16 cellular contexts compared by ENCODE assay signal in genomic region chr13:40591091-40591490, GRCh38.
DNase-seq lines count a peak whose midpoint lies in the region; ATAC-seq, FAIRE-seq and TF ChIP-seq lines count a peak whose summit lies in the region.
"Had no signal": no experiment of that assay in that cellular context is flagged by ENCODE, and none has a peak within 500 bp of the region (broad histone marks: within the 10 kb centered on the region; RNA-seq: fewer than 3 reads in every experiment).

No MANE protein-coding gene starts in this region.

- peak overlapping the region; percentile 66 for H3K4me2 ChIP-seq in endothelial cell of umbilical vein (ENCODE audit: insufficient read depth, low read length)
- H3K4me2 ChIP-seq: A549 had no signal

- H3K9ac ChIP-seq in endothelial cell of umbilical vein (replicated peaks; ENCODE audit: extremely low read depth, insufficient read depth, low read length) (no peak overlapping the region), skeletal muscle tissue (ENCODE audit: low read depth in 1 of 3, low read length in 3 of 3) (no peak overlapping the region)

- peaks cover 96% of the 10 kb centered on the region for H3K4me1 Mint-ChIP-seq in activated T-cell treated with anti-CD3 and anti-CD28 coated beads, Interleukin-2, amount 50 U/mL, for 24 hours (ENCODE audit: low read depth)

- H3K4me3 Mint-ChIP-seq in activated T-cell treated with anti-CD3 and anti-CD28 coated beads, Interleukin-2, amount 50 U/mL, for 24 hours, result no peak overlapping the region

- no peak for FAIRE-seq in endothelial cell of umbilical vein (lab: Jason Lieb, UNC)
- FAIRE-seq: A549 had no signal

- H3K9me3 ChIP-seq in RWPE2 (ENCODE audit: severe bottlenecking) (no peaks in the 10 kb centered on the region), endothelial cell of umbilical vein (replicated peaks; ENCODE audit: control insufficient read depth, insufficient read depth, low read length) (no peaks in the 10 kb centered on the region), skeletal muscle tissue (ENCODE audit: control insufficient read depth in 3 of 3, low read length in 3 of 3) (no peaks in the 10 kb centered on the region)
- H3K9me3 ChIP-seq: A549, right lobe of liver had no signal

- ATAC-seq in RWPE2 (ENCODE audit: low read depth), result no peak
- ATAC-seq: A549, right lobe of liver had no signal

- H3K27me3 Mint-ChIP-seq in activated T-cell treated with anti-CD3 and anti-CD28 coated beads, Interleukin-2, amount 50 U/mL, for 24 hours, result no peaks in the 10 kb centered on the region

- TF ChIP-seq CTCF in RWPE2 (IDR thresholded peaks at IDR 0.05; ENCODE audit: poor library complexity, severe bottlenecking) (no peak), endothelial cell of umbilical vein (IDR thresholded peaks at IDR 0.05; ENCODE audit: extremely low read depth in 1 of 2, insufficient read depth in 1 of 2, low read depth in 1 of 2, low read length in 2 of 2) (no peak)

- H4K20me1 ChIP-seq in endothelial cell of umbilical vein (replicated peaks; ENCODE audit: control insufficient read depth, extremely low read depth, insufficient read depth, low read length), result peaks cover 3% of the 10 kb centered on the region

- no peaks in the 10 kb centered on the region for H3K9me1 ChIP-seq in endothelial cell of umbilical vein (replicated peaks; ENCODE audit: control insufficient read depth, extremely low read depth, insufficient read depth, low read length)

- H3K9me3 Mint-ChIP-seq in activated T-cell treated with anti-CD3 and anti-CD28 coated beads, Interleukin-2, amount 50 U/mL, for 24 hours, result no peaks in the 10 kb centered on the region

- CTCF ChIA-PET in endothelial cell of umbilical vein (lab: Charles Lee), result interaction anchor here (1.3 kb wide), 1 partner anchor 78 kb away, joined by 4 read pairs; no protein-coding TSS in a partner anchor

- H3K27ac Mint-ChIP-seq in activated T-cell treated with anti-CD3 and anti-CD28 coated beads, Interleukin-2, amount 50 U/mL, for 24 hours, result peak overlapping the region; percentile 87

- no TSS peak for BruUV-seq in endothelial cell of umbilical vein (replicated peaks; lab: Mats Ljungman, UMichigan)

- no peak for TF ChIP-seq POLR2A in endothelial cell of umbilical vein (IDR thresholded peaks at IDR 0.05; ENCODE audit: low read depth, low read length)

- peaks cover 86% of the 10 kb centered on the region for H3K79me2 ChIP-seq in endothelial cell of umbilical vein (ENCODE audit: control insufficient read depth, insufficient read depth, low read length)

- H2AFZ ChIP-seq in endothelial cell of umbilical vein (ENCODE audit: low read depth, low read length), result no peak overlapping the region

- peak overlapping the region; percentile 64 for H3K27ac ChIP-seq in RWPE2 (ENCODE audit: poor library complexity, severe bottlenecking)
- H3K27ac ChIP-seq in endothelial cell of umbilical vein (ENCODE audit: insufficient read depth, low read depth, low read length), result peak overlapping the region; percentile 87
- peak overlapping the region; percentile 85 for H3K27ac ChIP-seq in skeletal muscle tissue (ENCODE audit: low read depth, low read length)
- H3K27ac ChIP-seq: A549, right lobe of liver had no signal

- DNase-seq in activated T-cell treated with anti-CD3 and anti-CD28 coated beads, Interleukin-2, amount 50 U/mL, for 24 hours, result no peak
- no peak for DNase-seq in activated T-cell treated with anti-CD3 and anti-CD28 coated beads, Interleukin-2, amount 50 U/mL, for 1 hour
- no peak for DNase-seq in RWPE2 (ENCODE audit: low spot score)
- no peak for DNase-seq in endothelial cell of umbilical vein (ENCODE audit: low read depth, low spot score)
- no peak for DNase-seq in SW480 (ENCODE audit: low spot score)
- no peak for DNase-seq in ecto neural progenitor cell (ENCODE audit: low spot score)
- no peak for DNase-seq in SHP77 (lab: John Stamatoyannopoulos, UW)
- DNase-seq: activated CD4-positive, alpha-beta T cell treated with anti-CD3 and anti-CD28 coated beads for 1 hour; activated gamma-delta T cell treated with Interleukin-2 at 50 U/mL for 16 hours; caudate nucleus; glutamatergic neuron; H7; NCI-H1092 treated with DMSO at 0.1 percent for 48 hours; right lobe of liver had no signal

- H3K36me3 ChIP-seq in RWPE2 (ENCODE audit: low read depth) (no peaks in the 10 kb centered on the region), endothelial cell of umbilical vein (ENCODE audit: control insufficient read depth in 2 of 2, extremely low read depth in 1 of 2, insufficient read depth in 2 of 2, low read length in 2 of 2) (no peaks in the 10 kb centered on the region), skeletal muscle tissue (ENCODE audit: control insufficient read depth in 3 of 3, insufficient read depth in 3 of 3, low read length in 3 of 3) (no peaks in the 10 kb centered on the region)
- H3K36me3 ChIP-seq: right lobe of liver had no signal

- intact Hi-C loops in endothelial cell of umbilical vein (cut with micrococcal nuclease), result no loop called here

- peaks cover 37% of the 10 kb centered on the region for H3K36me3 Mint-ChIP-seq in activated T-cell treated with anti-CD3 and anti-CD28 coated beads, Interleukin-2, amount 50 U/mL, for 24 hours (ENCODE audit: low read depth)

- H3K27me3 ChIP-seq in RWPE2 (ENCODE audit: insufficient read depth, poor library complexity, severe bottlenecking) (no peaks in the 10 kb centered on the region), endothelial cell of umbilical vein (ENCODE audit: control insufficient read depth in 2 of 2, insufficient read depth in 2 of 2, low read length in 2 of 2) (no peaks in the 10 kb centered on the region), skeletal muscle tissue (ENCODE audit: control insufficient read depth in 3 of 3, insufficient read depth in 3 of 3, low read length in 3 of 3) (no peaks in the 10 kb centered on the region)
- H3K27me3 ChIP-seq: right lobe of liver had no signal

- dilution Hi-C loops in endothelial cell of umbilical vein (cut with MboI; ENCODE audit: extremely low pct_ligation_motif_present, low sequenced_read_pairs), result no loop called here

- H3K4me1 ChIP-seq in RWPE2 (ENCODE audit: insufficient read depth, poor library complexity, severe bottlenecking) (peaks cover 21% of the 10 kb centered on the region), endothelial cell of umbilical vein (ENCODE audit: control insufficient read depth, extremely low read depth, insufficient read depth, low read length) (peaks cover 53% of the 10 kb centered on the region), skeletal muscle tissue (ENCODE audit: control insufficient read depth in 3 of 3, insufficient read depth in 3 of 3, low read length in 3 of 3) (peaks cover 59 to 62% (median 61%) of the 10 kb centered on the region in 3 donors)

- H3K4me3 ChIP-seq in RWPE2 (ENCODE audit: severe bottlenecking), result no peak overlapping the region
- H3K4me3 ChIP-seq in endothelial cell of umbilical vein (replicated peaks in 1 of 3; ENCODE audit: insufficient read depth in 1 of 3, low read depth in 1 of 3, low read length in 3 of 3), result no peak overlapping the region
- no peak overlapping the region for H3K4me3 ChIP-seq in skeletal muscle tissue (ENCODE audit: low read length in 3 of 3)
- H3K4me3 ChIP-seq: A549, right lobe of liver had no signal

- POLR2A ChIA-PET in endothelial cell of umbilical vein (lab: Charles Lee), result no interaction called here

TF ChIP-seq in endothelial cell of umbilical vein, 7 proteins besides CTCF, POLR2A, EP300 and RAD21:
- TF ChIP-seq FOS (IDR thresholded peaks at IDR 0.05; ENCODE audit: borderline replicate concordance, insufficient read depth, low read length) (no peak), POLR2AphosphoS5 (IDR thresholded peaks at IDR 0.05; ENCODE audit: insufficient read depth, low read depth, low read length) (no peak)
